ENCODE assay signal across 9 cellular contexts in the genomic region with DNA sequence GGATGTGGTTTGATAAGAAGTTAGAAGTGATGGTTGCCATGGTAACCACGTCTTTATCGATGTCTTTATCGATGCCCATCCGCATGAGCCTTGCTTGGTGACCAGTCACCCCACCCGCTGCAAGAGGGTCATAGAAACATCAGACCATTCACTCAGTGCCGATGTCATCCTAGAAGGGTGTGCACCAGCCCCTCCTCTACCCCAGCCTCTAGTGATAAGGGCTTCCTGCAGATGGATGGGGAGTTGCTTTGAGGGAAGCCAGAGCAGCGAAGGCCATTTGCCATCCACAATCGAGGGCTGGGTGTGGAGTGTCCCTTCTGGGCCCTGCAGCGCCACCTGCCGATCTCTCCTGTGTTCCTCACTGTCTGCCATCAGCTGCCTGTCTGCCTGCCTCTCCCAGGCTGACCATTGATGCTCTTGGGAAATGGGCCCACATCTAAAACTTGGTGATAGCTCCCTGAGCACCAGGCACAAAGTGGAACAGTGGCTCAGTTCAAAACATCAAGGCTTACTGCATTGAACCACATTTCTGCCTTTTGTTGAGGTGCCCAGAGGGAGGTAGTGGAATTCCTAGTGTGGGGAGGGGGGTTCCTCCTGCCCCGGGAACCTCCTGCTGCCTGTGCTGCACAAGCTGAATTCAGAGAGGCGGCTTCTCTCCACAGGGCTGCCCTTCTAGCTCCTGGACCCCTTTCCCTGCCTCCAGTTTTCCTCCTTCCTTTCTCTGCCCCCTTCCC. TPM values are rescaled to one million over a fixed set of nuclear protein-coding genes. Genes with fewer than 3 reads are reported as not detected.
DNase-seq lines count a peak whose midpoint lies in the region; ATAC-seq, FAIRE-seq and TF ChIP-seq lines count a peak whose summit lies in the region.
"Had no signal": no experiment of that assay in that cellular context is flagged by ENCODE, and none has a peak within 500 bp of the region (broad histone marks: within the 10 kb centered on the region; RNA-seq: fewer than 3 reads in every experiment).

No MANE protein-coding gene starts in this region.

- H3K9me3 Mint-ChIP-seq in CD14-positive monocyte: no peaks in the 10 kb centered on the region
- H3K9me3 Mint-ChIP-seq in stimulated activated memory B cell treated with anti-CD40 and anti-IgM and Interleukin-4, amounts not matched to agents 10 μg/mL and 1 μg/mL and 100 μg/mL, for 72 hours: no peaks in the 10 kb centered on the region

- H3K4me3 ChIP-seq in iPS DF 6.9 (ENCODE audit: low read length): no peak overlapping the region

- H3K4me1 ChIP-seq in iPS DF 6.9 (ENCODE audit: control insufficient read depth, insufficient read depth, low read length): peaks cover 2% of the 10 kb centered on the region; the same call in 1 of the 2 replicates

- H3K36me3 Mint-ChIP-seq in CD14-positive monocyte: no peaks in the 10 kb centered on the region
- H3K36me3 Mint-ChIP-seq in stimulated activated memory B cell treated with anti-CD40 and anti-IgM and Interleukin-4, amounts not matched to agents 10 μg/mL and 1 μg/mL and 100 μg/mL, for 72 hours: no peaks in the 10 kb centered on the region

- H3K4me3 Mint-ChIP-seq in CD14-positive monocyte: no peak overlapping the region
- no peak overlapping the region for H3K4me3 Mint-ChIP-seq in stimulated activated memory B cell treated with anti-CD40 and anti-IgM and Interleukin-4, amounts not matched to agents 10 μg/mL and 1 μg/mL and 100 μg/mL, for 72 hours

- no peaks in the 10 kb centered on the region for H3K27me3 ChIP-seq in iPS DF 6.9 (ENCODE audit: control insufficient read depth, insufficient read depth, low read length)

- peaks cover 2 to 8% (median 4%) of the 10 kb centered on the region in 3 donors for H3K27me3 Mint-ChIP-seq in CD14-positive monocyte (ENCODE audit: low read depth in 3 of 3)
- H3K27me3 Mint-ChIP-seq in stimulated activated memory B cell treated with anti-CD40 and anti-IgM and Interleukin-4, amounts not matched to agents 10 μg/mL and 1 μg/mL and 100 μg/mL, for 72 hours: peaks cover 34% of the 10 kb centered on the region

- peak; percentile 40 for TF ChIP-seq CTCF in CD14-positive monocyte (IDR thresholded peaks at IDR 0.05)

- H3K27ac Mint-ChIP-seq in CD14-positive monocyte: no peak overlapping the region
- H3K27ac Mint-ChIP-seq in stimulated activated memory B cell treated with anti-CD40 and anti-IgM and Interleukin-4, amounts not matched to agents 10 μg/mL and 1 μg/mL and 100 μg/mL, for 72 hours: no peak overlapping the region

- H3K27ac ChIP-seq in iPS DF 6.9 (ENCODE audit: low read length): no peak overlapping the region

- no CpG with 5 or more reads among the region's 12 CpGs for WGBS in iPS DF 6.9 (ENCODE audit: insufficient coverage, insufficient read length)

- ATAC-seq in stimulated activated memory B cell treated with anti-CD40 and anti-IgM and Interleukin-4, amounts not matched to agents 10 μg/mL and 1 μg/mL and 100 μg/mL, for 72 hours: peak; percentile 58
- no peak for ATAC-seq in GM21723 (IDR thresholded peaks at IDR 0.05; ENCODE audit: unreplicated experiment)

- no peaks in the 10 kb centered on the region for H3K9me3 ChIP-seq in iPS DF 6.9 (ENCODE audit: control insufficient read depth, insufficient read depth, low read length)

- peak; percentile 35 for FAIRE-seq in GM18507 (lab: Jason Lieb, UNC)
- FAIRE-seq: islet of Langerhans had no signal

- no peaks in the 10 kb centered on the region for H3K36me3 ChIP-seq in iPS DF 6.9 (ENCODE audit: control insufficient read depth, insufficient read depth, low read length)

- H3K4me1 Mint-ChIP-seq in CD14-positive monocyte: no peaks in the 10 kb centered on the region
- H3K4me1 Mint-ChIP-seq in stimulated activated memory B cell treated with anti-CD40 and anti-IgM and Interleukin-4, amounts not matched to agents 10 μg/mL and 1 μg/mL and 100 μg/mL, for 72 hours: no peaks in the 10 kb centered on the region

- DNase-seq in CD14-positive monocyte (ENCODE audit: low spot score) (no peak), GM18507 (ENCODE audit: extremely low spot score, insufficient read length, low read depth) (peak; percentile 28), NCI-H1930 (lab: John Stamatoyannopoulos, UW) (peak; percentile 43 to 48), iPS DF 6.9 (ENCODE audit: low read depth, low spot score) (peak; percentile 72), amniotic stem cell (lab: John Stamatoyannopoulos, UW) (no peak)
- peak; percentile 73 for DNase-seq in activated CD8-positive, alpha-beta memory T cell treated with anti-CD3 and anti-CD28 coated beads, Interleukin-2, amount 50 U/mL, for 48 hours

- intact Hi-C loops in CD14-positive monocyte (cut with micrococcal nuclease): no loop called here

RNA-seq across cellular contexts. Expression of a gene that starts 8.9 kb away (rescaled TPM):
- not detected for polyA plus RNA-seq in CD14-positive monocyte

Comparison
In these comparisons a context has a peak if more than half of its experiments do, and no peak if none do; other contexts are left out.
1. DNase-seq: peak in GM18507 (single experiment), NCI-H1930 (2 of 2), activated CD8-positive, alpha-beta memory T cell treated with anti-CD3 and anti-CD28 coated beads, Interleukin-2, amount 50 U/mL, for 48 hours (single experiment) and iPS DF 6.9 (single experiment); none in CD14-positive monocyte (single experiment) and amniotic stem cell (single experiment).